In genomic region chr9:78806492-78807160, GRCh38 we compare ENCODE assay signal across 28 cellular contexts.
DNase-seq lines count a peak whose midpoint lies in the region; ATAC-seq and TF ChIP-seq lines count a peak whose summit lies in the region.
"Had no signal": no experiment of that assay in that cellular context is flagged by ENCODE, and none has a peak within 500 bp of the region (broad histone marks: within the 10 kb centered on the region; RNA-seq: fewer than 3 reads in every experiment).

No MANE protein-coding gene starts in this region.

- H3K4me1 ChIP-seq in BLaER1 treated with 17β-estradiol and CSF1 and Interleukin-3, amounts not matched to agents 10 nM and 100 nM: peaks cover 10 to 19% (median 17%) of the 10 kb centered on the region in 10 experiments; a peak in 19 of 20 replicates
- peaks cover 0 to 7% of the 10 kb centered on the region in 2 donors for H3K4me1 ChIP-seq in neuronal stem cell (ENCODE audit: control insufficient read depth in 2 of 2, insufficient read depth in 1 of 2, low read depth in 1 of 2, low read length in 2 of 2)
- H3K4me1 ChIP-seq in effector memory CD4-positive, alpha-beta T cell (ENCODE audit: control insufficient read depth, insufficient read depth, low read length, poor library complexity, severe bottlenecking): no peaks in the 10 kb centered on the region
- no peaks in the 10 kb centered on the region for H3K4me1 ChIP-seq in heart right ventricle
- H3K4me1 ChIP-seq: lower lobe of right lung, suprapubic skin had no signal

- peak overlapping the region in 10 of 11 experiments; percentile 7 to 68 (median 46); a peak in 20 of 22 replicates for H3K4me2 ChIP-seq in BLaER1 treated with 17β-estradiol and CSF1 and Interleukin-3, amounts not matched to agents 10 nM and 100 nM
- H3K4me2 ChIP-seq in neuronal stem cell (ENCODE audit: insufficient read depth, low read length, poor library complexity, severe bottlenecking): no peak overlapping the region
- H3K4me2 ChIP-seq: PC-9 had no signal

- DNase-seq in RPMI7951 (ENCODE audit: low read depth): peak; percentile 67
- DNase-seq in glomerular visceral epithelial cell (ENCODE audit: extremely low spot score): peak; percentile 50
- peak; percentile 29 for DNase-seq in neuronal stem cell (ENCODE audit: low spot score)
- DNase-seq in effector memory CD4-positive, alpha-beta T cell: no peak
- no peak for DNase-seq in heart right ventricle
- DNase-seq in GM13976 (ENCODE audit: low spot score): no peak
- DNase-seq: activated CD4-positive, alpha-beta T cell treated with anti-CD3 and anti-CD28 coated beads for 4 hours; activated CD8-positive, alpha-beta T cell treated with anti-CD3 and anti-CD28 coated beads, Interleukin-2, amount 10 ng/mL, durations not matched to agents 7 days and 5 days; activated naive CD4-positive, alpha-beta T cell treated with anti-CD3 and anti-CD28 coated beads, Interleukin-2, amount 50 U/mL, for 16 hours; amniotic stem cell; CD4-positive, CD25-positive, alpha-beta regulatory T cell; cerebellar nuclear complex; dorsolateral prefrontal cortex; lower lobe of right lung; MG63; natural killer cell; NCI-H1105; NCI-H187 treated with DMSO at 0.1 percent for 48 hours; NCI-H526; ovary; PC-9; Right ventricle myocardium superior; stimulated activated naive CD4-positive, alpha-beta T cell had no signal

- H3K27ac ChIP-seq in BLaER1 treated with 17β-estradiol and CSF1 and Interleukin-3, amounts not matched to agents 10 nM and 100 nM: no peak overlapping the region
- H3K27ac ChIP-seq in neuronal stem cell (replicated peaks; ENCODE audit: low read length) (no peak overlapping the region), heart right ventricle (no peak overlapping the region)
- H3K27ac ChIP-seq in effector memory CD4-positive, alpha-beta T cell (ENCODE audit: insufficient read depth, low read length, poor library complexity, severe bottlenecking): no peak overlapping the region
- H3K27ac ChIP-seq: dorsolateral prefrontal cortex, lower lobe of right lung, ovary, PC-9, suprapubic skin had no signal

- H3K18ac ChIP-seq in neuronal stem cell (ENCODE audit: low read length): no peak overlapping the region

- in situ Hi-C loops in GM13976 (cut with MboI; ENCODE audit: low sequenced_read_pairs, unreplicated experiment): no loop called here

- no peak overlapping the region for H3K9ac ChIP-seq in BLaER1 treated with 17β-estradiol and CSF1 and Interleukin-3, amounts not matched to agents 10 nM and 100 nM
- H3K9ac ChIP-seq in neuronal stem cell (ENCODE audit: low read depth, low read length, poor library complexity): no peak overlapping the region

- WGBS in neuronal stem cell (ENCODE audit: extremely low coverage in 2 of 2, insufficient read length in 2 of 2, insufficient replicate concordance in 1 of 2), 2 donors: no CpG with 5 or more reads among the region's 4 CpGs
- WGBS in heart right ventricle, 2 donors: 73 to 82% methylated on average over 4 of the region's 4 CpGs

- H3K79me1 ChIP-seq in neuronal stem cell (ENCODE audit: low read depth, low read length): no peaks in the 10 kb centered on the region

- no peak overlapping the region for H2BK12ac ChIP-seq in neuronal stem cell (ENCODE audit: low read length)

- H3K4ac ChIP-seq in neuronal stem cell (ENCODE audit: low read length): no peak overlapping the region

- no peak overlapping the region for H2AFZ ChIP-seq in neuronal stem cell (ENCODE audit: low read length)
- H2AFZ ChIP-seq: PC-9 had no signal

- no peak overlapping the region for H2BK5ac ChIP-seq in neuronal stem cell (ENCODE audit: low read length)

- no peak overlapping the region for H3K4me3 ChIP-seq in BLaER1 treated with 17β-estradiol and CSF1 and Interleukin-3, amounts not matched to agents 10 nM and 100 nM
- H3K4me3 ChIP-seq in neuronal stem cell (ENCODE audit: low read length in 2 of 2) (no peak overlapping the region), heart right ventricle (no peak overlapping the region)
- no peak overlapping the region for H3K4me3 ChIP-seq in effector memory CD4-positive, alpha-beta T cell (ENCODE audit: insufficient read depth, low read depth, low read length, poor library complexity, severe bottlenecking)
- H3K4me3 ChIP-seq: dorsolateral prefrontal cortex, K562, lower lobe of right lung, MG63, ovary, PC-9, suprapubic skin had no signal

- no peak overlapping the region for H2BK15ac ChIP-seq in neuronal stem cell (ENCODE audit: low read length)

- H4K20me1 ChIP-seq in BLaER1 treated with 17β-estradiol and CSF1 and Interleukin-3, amounts not matched to agents 10 nM and 100 nM: no peaks in the 10 kb centered on the region

- H4K91ac ChIP-seq in neuronal stem cell (ENCODE audit: low read depth, low read length, poor library complexity): no peak overlapping the region

- H3K14ac ChIP-seq in neuronal stem cell (ENCODE audit: low read length): no peak overlapping the region

- H3K9me3 ChIP-seq in BLaER1 treated with 17β-estradiol and CSF1 and Interleukin-3, amounts not matched to agents 10 nM and 100 nM (replicated peaks in 1 of 11): no peaks in the 10 kb centered on the region
- H3K9me3 ChIP-seq in neuronal stem cell (replicated peaks in 1 of 2; ENCODE audit: control insufficient read depth in 2 of 2, insufficient read depth in 1 of 2, low read depth in 1 of 2, low read length in 2 of 2) (peaks cover 0 to 2% of the 10 kb centered on the region in 2 donors), heart right ventricle (no peaks in the 10 kb centered on the region)
- H3K9me3 ChIP-seq in effector memory CD4-positive, alpha-beta T cell (ENCODE audit: control insufficient read depth, low read length): no peaks in the 10 kb centered on the region
- H3K9me3 ChIP-seq: lower lobe of right lung, MG63, ovary, suprapubic skin had no signal

- no peak overlapping the region for H4K8ac ChIP-seq in neuronal stem cell (ENCODE audit: low read depth, low read length)

- ATAC-seq in esophagus mucosa (no peak), heart right ventricle (no peak)
- ATAC-seq: activated CD8-positive, alpha-beta T cell treated with anti-CD3 and anti-CD28 coated beads, Interleukin-2, amount 10 ng/mL, durations not matched to agents 7 days and 5 days; activated T-helper 17 cell treated with anti-CD3 and anti-CD28 coated beads, Interleukin-2, amount 50 U/mL, for 72 hours; K562; lower lobe of right lung; natural killer cell had no signal

- intact Hi-C loops in heart right ventricle (cut with DNase I): no loop called here

- no peak overlapping the region for H2BK120ac ChIP-seq in neuronal stem cell (ENCODE audit: low read depth, low read length)

- H3K36me3 ChIP-seq in BLaER1 treated with 17β-estradiol and CSF1 and Interleukin-3, amounts not matched to agents 10 nM and 100 nM: no peaks in the 10 kb centered on the region
- no peaks in the 10 kb centered on the region for H3K36me3 ChIP-seq in neuronal stem cell (replicated peaks in 1 of 2; ENCODE audit: control insufficient read depth in 2 of 2, insufficient read depth in 2 of 2, low read length in 2 of 2)
- H3K36me3 ChIP-seq in effector memory CD4-positive, alpha-beta T cell (ENCODE audit: control insufficient read depth, insufficient read depth, low read length): no peaks in the 10 kb centered on the region
- no peaks in the 10 kb centered on the region for H3K36me3 ChIP-seq in heart right ventricle
- H3K36me3 ChIP-seq: lower lobe of right lung, MG63, ovary, suprapubic skin had no signal

- TF ChIP-seq CTCF in heart right ventricle (IDR thresholded peaks at IDR 0.05) (no peak), GM13976 (IDR thresholded peaks at IDR 0.05; ENCODE audit: borderline replicate concordance, control extremely low read depth, extremely low read depth, insufficient read depth, missing control alignments) (no peak)

- no peak overlapping the region for H2AK5ac ChIP-seq in neuronal stem cell (ENCODE audit: low read depth, low read length)

- H3K27me3 ChIP-seq in BLaER1 treated with 17β-estradiol and CSF1 and Interleukin-3, amounts not matched to agents 10 nM and 100 nM: no peaks in the 10 kb centered on the region
- no peaks in the 10 kb centered on the region for H3K27me3 ChIP-seq in neuronal stem cell (ENCODE audit: control insufficient read depth in 3 of 3, insufficient read depth in 3 of 3, low read depth in 1 of 3, low read length in 3 of 3)
- no peaks in the 10 kb centered on the region for H3K27me3 ChIP-seq in effector memory CD4-positive, alpha-beta T cell (replicated peaks; ENCODE audit: control insufficient read depth, insufficient read depth, low read length, poor library complexity, severe bottlenecking)
- no peaks in the 10 kb centered on the region for H3K27me3 ChIP-seq in heart right ventricle
- H3K27me3 ChIP-seq: MG63, ovary, suprapubic skin had no signal

- no peak overlapping the region for H3K23ac ChIP-seq in neuronal stem cell (ENCODE audit: low read depth, low read length, poor library complexity)

Comparison
In these comparisons a context has a peak if more than half of its experiments do, and no peak if none do; other contexts are left out.
1. DNase-seq: peak in RPMI7951 (single experiment), glomerular visceral epithelial cell (single experiment) and neuronal stem cell (single experiment); none in effector memory CD4-positive, alpha-beta T cell (0 of 3), heart right ventricle (0 of 2) and GM13976 (single experiment).